17 cellular contexts compared by ENCODE assay signal in the genomic region with DNA sequence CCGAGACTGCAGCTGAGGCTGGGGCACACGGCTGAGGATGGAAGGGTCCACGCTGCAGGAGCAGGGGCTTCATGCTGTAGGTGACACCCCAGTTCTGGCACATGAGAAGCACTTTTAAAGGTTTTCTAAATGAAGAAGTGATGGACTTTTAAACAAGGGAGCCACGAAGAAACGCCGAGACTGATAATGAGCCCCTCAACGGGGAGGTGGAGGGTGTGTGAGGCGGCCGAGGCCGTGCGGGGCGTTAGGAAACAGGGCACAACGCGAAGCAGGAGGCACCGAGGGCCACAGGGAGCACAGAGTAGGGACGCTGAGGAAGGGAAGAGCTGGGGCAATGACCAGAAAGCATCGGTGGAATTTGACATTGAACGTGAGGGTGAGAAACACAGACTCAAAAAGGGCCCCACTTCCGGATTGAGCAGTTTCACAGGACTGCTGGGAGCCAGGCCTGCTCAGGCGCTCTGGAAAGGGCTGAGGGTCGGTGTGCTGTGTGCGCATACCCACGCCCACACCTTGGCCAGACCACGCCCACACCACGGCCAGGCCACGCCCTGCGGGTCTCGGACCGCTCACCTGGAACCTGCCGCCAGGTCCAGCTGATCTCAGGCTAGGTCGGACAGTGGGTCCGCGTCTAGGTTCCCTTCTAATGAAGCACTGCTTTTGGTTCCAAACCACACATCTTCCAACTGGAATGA.
A peak's percentile ranks its signal among the peaks of the same experiment; 100 is the strongest.
DNase-seq lines count a peak whose midpoint lies in the region; ATAC-seq and TF ChIP-seq lines count a peak whose summit lies in the region.
"Had no signal": no experiment of that assay in that cellular context is flagged by ENCODE, and none has a peak within 500 bp of the region (broad histone marks: within the 10 kb centered on the region; RNA-seq: fewer than 3 reads in every experiment).

No MANE protein-coding gene starts in this region.

- no peaks in the 10 kb centered on the region for H3K36me3 Mint-ChIP-seq in activated naive CD4-positive, alpha-beta T cell treated with anti-CD3 and anti-CD28 coated beads, Interleukin-2, amount 50 U/mL, for 72 hours
- no peaks in the 10 kb centered on the region for H3K36me3 Mint-ChIP-seq in WTC11
- H3K36me3 Mint-ChIP-seq in naive thymus-derived CD4-positive, alpha-beta T cell, result no peaks in the 10 kb centered on the region
- H3K36me3 Mint-ChIP-seq: CD8-positive, alpha-beta T cell had no signal

- CTCF ChIA-PET in WTC11 (lab: Charles Lee), result interaction anchor here (5.5 kb wide), 1 partner anchor 243 kb away, joined by 53 read pairs; no protein-coding TSS in a partner anchor
- CTCF ChIA-PET in naive thymus-derived CD4-positive, alpha-beta T cell (lab: Charles Lee), result no interaction called here

- H3K4me1 Mint-ChIP-seq in WTC11, result peaks cover 5% of the 10 kb centered on the region; the same call in 1 of the 2 replicates
- H3K4me1 Mint-ChIP-seq in naive thymus-derived CD4-positive, alpha-beta T cell, result peaks cover 22 to 53% (median 35%) of the 10 kb centered on the region in 7 donors

- intact Hi-C loops in naive thymus-derived CD4-positive, alpha-beta T cell (cut with micrococcal nuclease), result no loop called here
- intact Hi-C loops in upper lobe of right lung (cut with DNase I), result loop anchor here (10.0 kb wide), 1 partner anchor 1027 kb away; no protein-coding TSS in a partner anchor

- H3K27me3 ChIP-seq in naive thymus-derived CD4-positive, alpha-beta T cell (ENCODE audit: control insufficient read depth in 2 of 2, insufficient read depth in 2 of 2, low read length in 2 of 2), result no peaks in the 10 kb centered on the region
- no peaks in the 10 kb centered on the region for H3K27me3 ChIP-seq in upper lobe of right lung
- H3K27me3 ChIP-seq: BLaER1 had no signal

- ATAC-seq in activated naive CD4-positive, alpha-beta T cell treated with anti-CD3 and anti-CD28 coated beads, Interleukin-2, amount 50 U/mL, for 72 hours, result no peak
- ATAC-seq in WTC11 (peak; percentile 72), upper lobe of right lung (no peak)
- no peak for ATAC-seq in naive thymus-derived CD4-positive, alpha-beta T cell
- ATAC-seq: CD8-positive, alpha-beta T cell had no signal

- H3K9me3 Mint-ChIP-seq in activated naive CD4-positive, alpha-beta T cell treated with anti-CD3 and anti-CD28 coated beads, Interleukin-2, amount 50 U/mL, for 72 hours, result no peaks in the 10 kb centered on the region
- no peaks in the 10 kb centered on the region for H3K9me3 Mint-ChIP-seq in WTC11
- H3K9me3 Mint-ChIP-seq in naive thymus-derived CD4-positive, alpha-beta T cell, result no peaks in the 10 kb centered on the region
- H3K9me3 Mint-ChIP-seq: CD8-positive, alpha-beta T cell had no signal

- peak overlapping the region; percentile 10 to 92 for H3K27ac Mint-ChIP-seq in activated naive CD4-positive, alpha-beta T cell treated with anti-CD3 and anti-CD28 coated beads, Interleukin-2, amount 50 U/mL, for 72 hours
- H3K27ac Mint-ChIP-seq in WTC11, result no peak overlapping the region
- H3K27ac Mint-ChIP-seq in naive thymus-derived CD4-positive, alpha-beta T cell, result peak overlapping the region in 5 of 9 donors; percentile 18 to 86 (median 63)

- peaks cover 25% of the 10 kb centered on the region for H3K27me3 Mint-ChIP-seq in WTC11 (ENCODE audit: low read depth)
- peaks cover 0 to 40% (median 0%) of the 10 kb centered on the region in 5 donors for H3K27me3 Mint-ChIP-seq in naive thymus-derived CD4-positive, alpha-beta T cell

- no peak overlapping the region for H3K4me3 Mint-ChIP-seq in WTC11
- no peak overlapping the region for H3K4me3 Mint-ChIP-seq in naive thymus-derived CD4-positive, alpha-beta T cell
- H3K4me3 Mint-ChIP-seq: CD8-positive, alpha-beta T cell had no signal

- no peak for DNase-seq in activated naive CD4-positive, alpha-beta T cell treated with anti-CD3 and anti-CD28 coated beads, Interleukin-2, amount 50 U/mL, for 72 hours (ENCODE audit: low spot score in 2 of 2)
- DNase-seq in activated naive CD4-positive, alpha-beta T cell treated with anti-CD3 and anti-CD28 coated beads, Interleukin-2, amount 50 U/mL, for 16 hours, result no peak
- peak; percentile 61 for DNase-seq in WTC11 (ENCODE audit: low spot score)
- DNase-seq in naive thymus-derived CD4-positive, alpha-beta T cell, result no peak
- DNase-seq in upper lobe of right lung, result peak; percentile 54
- no peak for DNase-seq in DMS 273 (lab: John Stamatoyannopoulos, UW; ENCODE audit: unreplicated experiment)
- DNase-seq in foreskin fibroblast, result no peak
- DNase-seq: CD8-positive, alpha-beta T cell; MV-4-11; NCI-H1694 treated with DMSO at 0.1 percent for 48 hours; NCI-H2107; NCI-H2227 treated with DMSO at 0.1 percent for 48 hours; NCI-H524; NCI-H82; SHP77 had no signal

- no peak overlapping the region for H3K4me3 ChIP-seq in naive thymus-derived CD4-positive, alpha-beta T cell (ENCODE audit: low read length)
- no peak overlapping the region for H3K4me3 ChIP-seq in upper lobe of right lung
- H3K4me3 ChIP-seq in foreskin fibroblast (ENCODE audit: low read depth in 1 of 2, low read length in 2 of 2), result no peak overlapping the region
- H3K4me3 ChIP-seq: BLaER1 had no signal

- no peak for TF ChIP-seq CTCF in WTC11 (IDR thresholded peaks at IDR 0.05)
- no peak for TF ChIP-seq CTCF in upper lobe of right lung (IDR thresholded peaks at IDR 0.05)
- TF ChIP-seq CTCF in foreskin fibroblast (IDR thresholded peaks at IDR 0.05; ENCODE audit: low read depth, low read length), result no peak

- no peaks in the 10 kb centered on the region for H3K36me3 ChIP-seq in naive thymus-derived CD4-positive, alpha-beta T cell (ENCODE audit: control insufficient read depth in 2 of 3, insufficient read depth in 3 of 3, low read length in 3 of 3)
- no peaks in the 10 kb centered on the region for H3K36me3 ChIP-seq in upper lobe of right lung
- H3K36me3 ChIP-seq: BLaER1 had no signal

- H3K9me3 ChIP-seq in naive thymus-derived CD4-positive, alpha-beta T cell (ENCODE audit: control insufficient read depth in 2 of 3, low read length in 3 of 3), result no peaks in the 10 kb centered on the region
- H3K9me3 ChIP-seq in upper lobe of right lung, result no peaks in the 10 kb centered on the region
- H3K9me3 ChIP-seq: BLaER1 had no signal

- POLR2A ChIA-PET in WTC11 (lab: Charles Lee), result no interaction called here
- POLR2A ChIA-PET in naive thymus-derived CD4-positive, alpha-beta T cell (lab: Charles Lee), result no interaction called here

- no peak overlapping the region for H3K27ac ChIP-seq in naive thymus-derived CD4-positive, alpha-beta T cell (ENCODE audit: low read depth, low read length)
- H3K27ac ChIP-seq in upper lobe of right lung, result no peak overlapping the region
- H3K27ac ChIP-seq: BLaER1, KMS-11 had no signal

- no peaks in the 10 kb centered on the region for H3K4me1 ChIP-seq in naive thymus-derived CD4-positive, alpha-beta T cell (ENCODE audit: control insufficient read depth in 2 of 2, insufficient read depth in 2 of 2, low read length in 2 of 2)
- H3K4me1 ChIP-seq in upper lobe of right lung, result no peaks in the 10 kb centered on the region
- H3K4me1 ChIP-seq: BLaER1 had no signal

TF ChIP-seq in WTC11, 78 proteins besides CTCF, POLR2A, EP300 and RAD21 (continues in another document):
- TF ChIP-seq, protein P1, sequence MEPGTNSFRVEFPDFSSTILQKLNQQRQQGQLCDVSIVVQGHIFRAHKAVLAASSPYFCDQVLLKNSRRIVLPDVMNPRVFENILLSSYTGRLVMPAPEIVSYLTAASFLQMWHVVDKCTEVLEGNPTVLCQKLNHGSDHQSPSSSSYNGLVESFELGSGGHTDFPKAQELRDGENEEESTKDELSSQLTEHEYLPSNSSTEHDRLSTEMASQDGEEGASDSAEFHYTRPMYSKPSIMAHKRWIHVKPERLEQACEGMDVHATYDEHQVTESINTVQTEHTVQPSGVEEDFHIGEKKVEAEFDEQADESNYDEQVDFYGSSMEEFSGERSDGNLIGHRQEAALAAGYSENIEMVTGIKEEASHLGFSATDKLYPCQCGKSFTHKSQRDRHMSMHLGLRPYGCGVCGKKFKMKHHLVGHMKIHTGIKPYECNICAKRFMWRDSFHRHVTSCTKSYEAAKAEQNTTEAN (CRISPR knock-in tag; IDR thresholded peaks at IDR 0.05), result no peak
- TF ChIP-seq ZNF232 (CRISPR knock-in tag; IDR thresholded peaks at IDR 0.05) (no peak), EMX1 (CRISPR knock-in tag; IDR thresholded peaks at IDR 0.05) (no peak), ATF1 (CRISPR knock-in tag; IDR thresholded peaks at IDR 0.05) (no peak), SOX15 (CRISPR knock-in tag; IDR thresholded peaks at IDR 0.05) (no peak)
- TF ChIP-seq, protein P2, sequence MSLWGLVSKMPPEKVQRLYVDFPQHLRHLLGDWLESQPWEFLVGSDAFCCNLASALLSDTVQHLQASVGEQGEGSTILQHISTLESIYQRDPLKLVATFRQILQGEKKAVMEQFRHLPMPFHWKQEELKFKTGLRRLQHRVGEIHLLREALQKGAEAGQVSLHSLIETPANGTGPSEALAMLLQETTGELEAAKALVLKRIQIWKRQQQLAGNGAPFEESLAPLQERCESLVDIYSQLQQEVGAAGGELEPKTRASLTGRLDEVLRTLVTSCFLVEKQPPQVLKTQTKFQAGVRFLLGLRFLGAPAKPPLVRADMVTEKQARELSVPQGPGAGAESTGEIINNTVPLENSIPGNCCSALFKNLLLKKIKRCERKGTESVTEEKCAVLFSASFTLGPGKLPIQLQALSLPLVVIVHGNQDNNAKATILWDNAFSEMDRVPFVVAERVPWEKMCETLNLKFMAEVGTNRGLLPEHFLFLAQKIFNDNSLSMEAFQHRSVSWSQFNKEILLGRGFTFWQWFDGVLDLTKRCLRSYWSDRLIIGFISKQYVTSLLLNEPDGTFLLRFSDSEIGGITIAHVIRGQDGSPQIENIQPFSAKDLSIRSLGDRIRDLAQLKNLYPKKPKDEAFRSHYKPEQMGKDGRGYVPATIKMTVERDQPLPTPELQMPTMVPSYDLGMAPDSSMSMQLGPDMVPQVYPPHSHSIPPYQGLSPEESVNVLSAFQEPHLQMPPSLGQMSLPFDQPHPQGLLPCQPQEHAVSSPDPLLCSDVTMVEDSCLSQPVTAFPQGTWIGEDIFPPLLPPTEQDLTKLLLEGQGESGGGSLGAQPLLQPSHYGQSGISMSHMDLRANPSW (CRISPR knock-in tag; conservative IDR thresholded peaks at IDR 0.05; ENCODE audit: low read depth), result no peak
- TF ChIP-seq, protein P3, sequence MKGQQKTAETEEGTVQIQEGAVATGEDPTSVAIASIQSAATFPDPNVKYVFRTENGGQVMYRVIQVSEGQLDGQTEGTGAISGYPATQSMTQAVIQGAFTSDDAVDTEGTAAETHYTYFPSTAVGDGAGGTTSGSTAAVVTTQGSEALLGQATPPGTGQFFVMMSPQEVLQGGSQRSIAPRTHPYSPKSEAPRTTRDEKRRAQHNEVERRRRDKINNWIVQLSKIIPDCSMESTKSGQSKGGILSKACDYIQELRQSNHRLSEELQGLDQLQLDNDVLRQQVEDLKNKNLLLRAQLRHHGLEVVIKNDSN (CRISPR knock-in tag; IDR thresholded peaks at IDR 0.05), result no peak

Comparison
In these comparisons a context has a peak if more than half of its experiments do, and no peak if none do; other contexts are left out.
1. DNase-seq: peak in WTC11 (single experiment) and upper lobe of right lung (single experiment); none in activated naive CD4-positive, alpha-beta T cell treated with anti-CD3 and anti-CD28 coated beads, Interleukin-2, amount 50 U/mL, for 72 hours (0 of 2), activated naive CD4-positive, alpha-beta T cell treated with anti-CD3 and anti-CD28 coated beads, Interleukin-2, amount 50 U/mL, for 16 hours (single experiment), naive thymus-derived CD4-positive, alpha-beta T cell (0 of 9), DMS 273 (single experiment) and foreskin fibroblast (0 of 2).